35 cellular contexts compared by ENCODE assay signal in the genomic region with DNA sequence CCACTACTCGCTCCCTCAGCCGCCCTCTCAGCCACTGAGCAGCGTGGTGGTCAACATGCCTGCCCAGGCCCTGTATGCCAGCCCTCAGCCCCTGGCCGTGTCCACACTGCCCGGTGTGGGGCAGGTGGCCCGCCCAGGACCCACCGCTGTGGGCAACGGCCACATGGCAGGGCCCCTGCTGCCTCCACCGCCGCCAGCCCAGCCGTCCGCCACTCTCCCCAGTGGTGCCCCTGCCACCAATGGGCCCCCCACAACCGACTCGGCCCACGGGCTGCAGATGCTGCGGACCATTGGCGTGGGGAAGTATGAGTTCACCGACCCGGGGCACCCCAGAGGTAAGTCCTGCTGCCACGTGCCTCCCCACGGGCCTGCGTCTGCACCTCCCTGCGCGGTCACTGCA.
"Had no signal": no experiment of that assay in that cellular context is flagged by ENCODE, and none has a peak within 500 bp of the region (broad histone marks: within the 10 kb centered on the region; RNA-seq: fewer than 3 reads in every experiment).

No MANE protein-coding gene starts in this region.

- DNase-seq: activated B cell treated with CpG ODN at 0.5 μM for 24 hours; activated CD4-positive, alpha-beta memory T cell treated with anti-CD3 and anti-CD28 coated beads for 36 hours; activated CD4-positive, alpha-beta T cell treated with anti-CD3 and anti-CD28 coated beads for 4 hours; activated CD4-positive, alpha-beta T cell treated with anti-CD3 and anti-CD28 coated beads, Interleukin-2, amount 10 ng/mL, durations not matched to agents 24 days and 14 days; activated CD4-positive, alpha-beta T cell treated with anti-CD3 and anti-CD28 coated beads, Interleukin-2, amount 50 U/mL, for 1 hour; activated CD4-positive, alpha-beta T cell treated with anti-CD3 and anti-CD28 coated beads, Interleukin-2, amount 50 U/mL, for 4 hours; activated CD4-positive, CD25-positive, alpha-beta regulatory T cell treated with anti-CD3 and anti-CD28 coated beads, Interleukin-2, amount 50 U/mL, for 72 hours; activated CD8-positive, alpha-beta memory T cell treated with anti-CD3 and anti-CD28 coated beads, Interleukin-2, amount 50 U/mL, for 4 hours; activated CD8-positive, alpha-beta T cell treated with anti-CD3 and anti-CD28 coated beads for 36 hours; activated effector memory CD4-positive, alpha-beta T cell treated with anti-CD3 and anti-CD28 coated beads, Interleukin-2, amount 50 U/mL, for 16 hours; activated gamma-delta T cell treated with Interleukin-2 at 50 U/mL for 16 hours; activated naive CD4-positive, alpha-beta T cell; activated naive CD4-positive, alpha-beta T cell treated with anti-CD3 and anti-CD28 coated beads for 36 hours; activated naive CD4-positive, alpha-beta T cell treated with anti-CD3 and anti-CD28 coated beads, Interleukin-2, amount 50 U/mL, for 16 hours; activated naive CD8-positive, alpha-beta T cell treated with anti-CD3 and anti-CD28 coated beads for 36 hours; activated T-cell treated with anti-CD3 and anti-CD28 coated beads for 4 hours; activated T-cell treated with anti-CD3 and anti-CD28 coated beads, Interleukin-2, amount 50 U/mL, for 1 hour; activated T-cell treated with anti-CD3 and anti-CD28 coated beads, Interleukin-2, amount 50 U/mL, for 4 hours; activated T-cell treated with anti-CD3 and anti-CD28 coated beads, Interleukin-2, amount 50 U/mL, for 72 hours; adrenal gland; amniotic stem cell; aorta; body of pancreas; brain microvascular endothelial cell; central memory CD4-positive, alpha-beta T cell; T-helper 1 cell; T-helper 2 cell; T-helper 9 cell had no signal

- H3K27me3 ChIP-seq: adrenal gland, body of pancreas, brain microvascular endothelial cell, breast epithelium had no signal

- H3K27ac ChIP-seq: adrenal gland, body of pancreas, brain microvascular endothelial cell, breast epithelium, VCaP had no signal

- H3K27ac Mint-ChIP-seq: activated B cell treated with CpG ODN at 0.5 μM for 24 hours; activated CD4-positive, alpha-beta memory T cell treated with anti-CD3 and anti-CD28 coated beads for 36 hours; activated CD4-positive, alpha-beta T cell treated with anti-CD3 and anti-CD28 coated beads, Interleukin-2, amount 10 ng/mL, durations not matched to agents 24 days and 14 days; activated CD8-positive, alpha-beta T cell treated with anti-CD3 and anti-CD28 coated beads for 36 hours; activated naive CD4-positive, alpha-beta T cell treated with anti-CD3 and anti-CD28 coated beads for 36 hours; activated naive CD4-positive, alpha-beta T cell treated with anti-CD3 and anti-CD28 coated beads, Interleukin-2, amount 50 U/mL, for 72 hours; activated naive CD8-positive, alpha-beta T cell treated with anti-CD3 and anti-CD28 coated beads for 36 hours; activated T-cell treated with anti-CD3 and anti-CD28 coated beads, Interleukin-2, amount 50 U/mL, for 72 hours; activated T-helper 1 cell treated with anti-CD3 and anti-CD28 coated beads, Interleukin-12 subunit alpha, Interleukin-12 subunit beta, Interleukin-2, Interleukin-4 antibody, amounts not matched to agents 30 ng/mL and 10 ng/mL and 1 ng/mL, durations not matched to agents 14 hours and 24 hours and 36 hours; activated T-helper 17 cell treated with anti-CD3 and anti-CD28 coated beads, Interleukin-2, amount 50 U/mL, for 72 hours; T-helper 1 cell treated with Interleukin-12 subunit alpha and Interleukin-12 subunit beta and Interleukin-4 antibody, amounts not matched to agents 30 μg/mL and 1 μg/mL, for 36 hours; T-helper 2 cell treated with Interferon-gamma antibody and Interleukin-4, amounts not matched to agents 5 μg/mL and 100 μg/mL, for 36 hours had no signal

- H3K36me3 ChIP-seq: brain microvascular endothelial cell, breast epithelium had no signal

- ATAC-seq: activated CD8-positive, alpha-beta T cell treated with anti-CD3 and anti-CD28 coated beads for 36 hours; activated naive CD4-positive, alpha-beta T cell treated with anti-CD3 and anti-CD28 coated beads, Interleukin-2, amount 50 U/mL, for 72 hours; activated T-cell treated with anti-CD3 and anti-CD28 coated beads, Interleukin-2, amount 50 U/mL, for 4 hours; activated T-cell treated with anti-CD3 and anti-CD28 coated beads, Interleukin-2, amount 50 U/mL, for 72 hours; activated T-helper 17 cell treated with anti-CD3 and anti-CD28 coated beads, Interleukin-2, amount 50 U/mL, for 72 hours; body of pancreas had no signal

- H3K4me3 ChIP-seq: adrenal gland, body of pancreas, breast epithelium had no signal

- H3K4me3 Mint-ChIP-seq: activated B cell treated with CpG ODN at 0.5 μM for 24 hours; activated CD4-positive, alpha-beta memory T cell treated with anti-CD3 and anti-CD28 coated beads for 36 hours; activated CD4-positive, alpha-beta T cell treated with anti-CD3 and anti-CD28 coated beads, Interleukin-2, amount 10 ng/mL, durations not matched to agents 24 days and 14 days; activated CD8-positive, alpha-beta T cell treated with anti-CD3 and anti-CD28 coated beads for 36 hours; activated naive CD4-positive, alpha-beta T cell treated with anti-CD3 and anti-CD28 coated beads for 36 hours; activated naive CD8-positive, alpha-beta T cell treated with anti-CD3 and anti-CD28 coated beads for 36 hours; activated T-cell treated with anti-CD3 and anti-CD28 coated beads, Interleukin-2, amount 50 U/mL, for 4 hours; activated T-cell treated with anti-CD3 and anti-CD28 coated beads, Interleukin-2, amount 50 U/mL, for 72 hours; activated T-helper 1 cell treated with anti-CD3 and anti-CD28 coated beads, Interleukin-12 subunit alpha, Interleukin-12 subunit beta, Interleukin-2, Interleukin-4 antibody, amounts not matched to agents 30 ng/mL and 10 ng/mL and 1 ng/mL, durations not matched to agents 14 hours and 24 hours and 36 hours; activated T-helper 17 cell treated with anti-CD3 and anti-CD28 coated beads, Interleukin-2, amount 50 U/mL, for 72 hours; T-helper 1 cell treated with Interleukin-12 subunit alpha and Interleukin-12 subunit beta and Interleukin-4 antibody, amounts not matched to agents 30 μg/mL and 1 μg/mL, for 36 hours; T-helper 2 cell treated with Interferon-gamma antibody and Interleukin-4, amounts not matched to agents 5 μg/mL and 100 μg/mL, for 36 hours had no signal

- H3K9me3 Mint-ChIP-seq: activated B cell treated with CpG ODN at 0.5 μM for 24 hours; activated CD4-positive, alpha-beta memory T cell treated with anti-CD3 and anti-CD28 coated beads for 36 hours; activated CD4-positive, alpha-beta T cell treated with anti-CD3 and anti-CD28 coated beads, Interleukin-2, amount 10 ng/mL, durations not matched to agents 24 days and 14 days; activated CD8-positive, alpha-beta T cell treated with anti-CD3 and anti-CD28 coated beads for 36 hours; activated naive CD4-positive, alpha-beta T cell treated with anti-CD3 and anti-CD28 coated beads for 36 hours; activated naive CD4-positive, alpha-beta T cell treated with anti-CD3 and anti-CD28 coated beads, Interleukin-2, amount 50 U/mL, for 72 hours; activated naive CD8-positive, alpha-beta T cell treated with anti-CD3 and anti-CD28 coated beads for 36 hours; activated T-cell treated with anti-CD3 and anti-CD28 coated beads, Interleukin-2, amount 50 U/mL, for 4 hours; activated T-cell treated with anti-CD3 and anti-CD28 coated beads, Interleukin-2, amount 50 U/mL, for 72 hours; activated T-helper 1 cell treated with anti-CD3 and anti-CD28 coated beads, Interleukin-12 subunit alpha, Interleukin-12 subunit beta, Interleukin-2, Interleukin-4 antibody, amounts not matched to agents 30 ng/mL and 10 ng/mL and 1 ng/mL, durations not matched to agents 14 hours and 24 hours and 36 hours; activated T-helper 17 cell treated with anti-CD3 and anti-CD28 coated beads, Interleukin-2, amount 50 U/mL, for 72 hours; T-helper 1 cell treated with Interleukin-12 subunit alpha and Interleukin-12 subunit beta and Interleukin-4 antibody, amounts not matched to agents 30 μg/mL and 1 μg/mL, for 36 hours; T-helper 2 cell treated with Interferon-gamma antibody and Interleukin-4, amounts not matched to agents 5 μg/mL and 100 μg/mL, for 36 hours had no signal

- H3K4me1 Mint-ChIP-seq: activated B cell treated with CpG ODN at 0.5 μM for 24 hours; activated naive CD8-positive, alpha-beta T cell treated with anti-CD3 and anti-CD28 coated beads for 36 hours; activated T-helper 17 cell treated with anti-CD3 and anti-CD28 coated beads, Interleukin-2, amount 50 U/mL, for 72 hours had no signal

- H3K9me3 ChIP-seq: adrenal gland, body of pancreas had no signal

- H3K4me1 ChIP-seq: adrenal gland, body of pancreas, breast epithelium had no signal

- H3K27me3 Mint-ChIP-seq: activated B cell treated with CpG ODN at 0.5 μM for 24 hours; activated CD4-positive, alpha-beta memory T cell treated with anti-CD3 and anti-CD28 coated beads for 36 hours; activated CD4-positive, alpha-beta T cell treated with anti-CD3 and anti-CD28 coated beads, Interleukin-2, amount 10 ng/mL, durations not matched to agents 24 days and 14 days; activated CD8-positive, alpha-beta T cell treated with anti-CD3 and anti-CD28 coated beads for 36 hours; activated naive CD8-positive, alpha-beta T cell treated with anti-CD3 and anti-CD28 coated beads for 36 hours; activated T-helper 17 cell treated with anti-CD3 and anti-CD28 coated beads, Interleukin-2, amount 50 U/mL, for 72 hours had no signal
